In genomic region chr1:214028999-214029406, GRCh38 we compare ENCODE assay signal across 1 cellular context.
TF ChIP-seq lines count a peak whose summit lies in the region.

No MANE protein-coding gene starts in this region.

TF ChIP-seq in H1, 55 proteins besides CTCF, POLR2A, EP300 and RAD21:
- TF ChIP-seq E2F6 (IDR thresholded peaks at IDR 0.05), result no peak
- TF ChIP-seq CREB1 (IDR thresholded peaks at IDR 0.05), result no peak
- no peak for TF ChIP-seq TAF7 (optimal IDR thresholded peaks at IDR 0.05; ENCODE audit: borderline replicate concordance, low read depth, low read length)
- TF ChIP-seq CBX5 (IDR thresholded peaks at IDR 0.05; ENCODE audit: low read depth, low read length), result no peak
- TF ChIP-seq CHD7 (IDR thresholded peaks at IDR 0.05; ENCODE audit: insufficient replicate concordance, low read length), result no peak
- no peak for TF ChIP-seq HDAC2 (IDR thresholded peaks at IDR 0.05; ENCODE audit: borderline replicate concordance in 1 of 2, low read depth in 2 of 2, low read length in 2 of 2)
- TF ChIP-seq NRF1 (IDR thresholded peaks at IDR 0.05; ENCODE audit: low read depth, low read length), result no peak
- TF ChIP-seq MAX (IDR thresholded peaks at IDR 0.05), result no peak
- TF ChIP-seq TCF12 (IDR thresholded peaks at IDR 0.05; ENCODE audit: low read depth, low read length), result no peak
- no peak for TF ChIP-seq SIRT6 (IDR thresholded peaks at IDR 0.05; ENCODE audit: low read length)
- TF ChIP-seq HDAC6 (IDR thresholded peaks at IDR 0.05; ENCODE audit: low read depth, low read length), result no peak
- TF ChIP-seq NANOG (IDR thresholded peaks at IDR 0.05; ENCODE audit: insufficient read depth, low read depth, low read length, poor library complexity, severe bottlenecking), result no peak
- TF ChIP-seq USF2 (IDR thresholded peaks at IDR 0.05; ENCODE audit: low read length), result no peak
- TF ChIP-seq KDM4A (IDR thresholded peaks at IDR 0.05; ENCODE audit: low read depth, low read length, severe bottlenecking), result no peak
- no peak for TF ChIP-seq SIN3A (conservative IDR thresholded peaks at IDR 0.05 in 1 of 2, IDR thresholded peaks at IDR 0.05 in 1 of 2; ENCODE audit: low read depth in 1 of 2, low read length in 2 of 2)
- no peak for TF ChIP-seq SAP30 (IDR thresholded peaks at IDR 0.05; ENCODE audit: insufficient read depth, insufficient replicate concordance, low read length)
- no peak for TF ChIP-seq CHD2 (IDR thresholded peaks at IDR 0.05; ENCODE audit: low read length)
- TF ChIP-seq CEBPB (IDR thresholded peaks at IDR 0.05; ENCODE audit: low read depth, low read length), result no peak
